Comparison of ENCODE assay signal across 9 cellular contexts in the genomic region with DNA sequence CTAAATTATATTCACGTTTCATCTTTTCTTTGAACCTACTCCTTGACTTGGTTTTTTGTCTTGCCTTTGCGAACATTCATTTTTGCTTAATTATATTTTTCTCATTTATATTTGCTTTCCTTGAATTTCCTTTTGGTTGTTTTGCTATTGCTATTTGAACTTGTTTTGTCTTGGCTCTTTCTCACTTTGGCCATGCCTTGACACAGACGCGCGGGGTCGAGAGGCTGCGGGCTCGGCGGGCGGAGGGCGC. TPM values are rescaled to one million over a fixed set of nuclear protein-coding genes. Genes with fewer than 3 reads are reported as not detected.
DNase-seq lines count a peak whose midpoint lies in the region; FAIRE-seq lines count a peak whose summit lies in the region.
"Had no signal": no experiment of that assay in that cellular context is flagged by ENCODE, and none has a peak within 500 bp of the region (broad histone marks: within the 10 kb centered on the region; RNA-seq: fewer than 3 reads in every experiment).

No MANE protein-coding gene starts in this region.

- H3K4me1 Mint-ChIP-seq in activated naive CD8-positive, alpha-beta T cell treated with anti-CD3 and anti-CD28 coated beads for 36 hours, result no peaks in the 10 kb centered on the region

- no peak for FAIRE-seq in GM19239 (lab: Jason Lieb, UNC)

- no peaks in the 10 kb centered on the region for H3K27me3 ChIP-seq in skeletal muscle satellite cell (ENCODE audit: control insufficient read depth, insufficient read depth, low read length)

- no peak overlapping the region for H3K4me3 Mint-ChIP-seq in activated naive CD8-positive, alpha-beta T cell treated with anti-CD3 and anti-CD28 coated beads for 36 hours
- H3K4me3 Mint-ChIP-seq: activated CD4-positive, alpha-beta T cell treated with anti-CD3 and anti-CD28 coated beads, Interleukin-2, amount 10 ng/mL, durations not matched to agents 7 days and 5 days had no signal

- H3K9me3 Mint-ChIP-seq in activated naive CD8-positive, alpha-beta T cell treated with anti-CD3 and anti-CD28 coated beads for 36 hours, result no peaks in the 10 kb centered on the region
- H3K9me3 Mint-ChIP-seq: activated CD4-positive, alpha-beta T cell treated with anti-CD3 and anti-CD28 coated beads, Interleukin-2, amount 10 ng/mL, durations not matched to agents 7 days and 5 days had no signal

- no peak overlapping the region for H3K27ac ChIP-seq in SK-N-MC

- H3K4me2 ChIP-seq in skeletal muscle satellite cell (ENCODE audit: low read length), result peak overlapping the region; percentile 94

- no peaks in the 10 kb centered on the region for H3K9me3 ChIP-seq in ES-I3 (ENCODE audit: control insufficient read depth, insufficient read depth, low read length)
- H3K9me3 ChIP-seq in SK-N-MC (ENCODE audit: low read depth, low read length), result no peaks in the 10 kb centered on the region
- H3K9me3 ChIP-seq in skeletal muscle satellite cell (replicated peaks; ENCODE audit: low read length), result no peaks in the 10 kb centered on the region

- H3K27me3 Mint-ChIP-seq in activated naive CD8-positive, alpha-beta T cell treated with anti-CD3 and anti-CD28 coated beads for 36 hours, result no peaks in the 10 kb centered on the region
- H3K27me3 Mint-ChIP-seq: activated CD4-positive, alpha-beta T cell treated with anti-CD3 and anti-CD28 coated beads, Interleukin-2, amount 10 ng/mL, durations not matched to agents 7 days and 5 days had no signal

- H3K4me3 ChIP-seq in SK-N-MC (peak overlapping the region; percentile 96), iPS-11a (ENCODE audit: low read depth, low read length) (peak overlapping the region; percentile 36), skeletal muscle satellite cell (ENCODE audit: low read length) (peak overlapping the region; percentile 88)

- 0 out of 2 replicates have a peak, but pooled peaks cover 5% of the 10 kb centered on the region for H3K4me1 ChIP-seq in ES-I3 (ENCODE audit: insufficient read depth, low read length)
- peaks cover 31% of the 10 kb centered on the region for H3K4me1 ChIP-seq in skeletal muscle satellite cell (ENCODE audit: control insufficient read depth, insufficient read depth, low read length)

- H3K36me3 ChIP-seq in ES-I3 (ENCODE audit: insufficient read depth, low read length), result no peaks in the 10 kb centered on the region
- peaks cover 19% of the 10 kb centered on the region for H3K36me3 ChIP-seq in SK-N-MC (ENCODE audit: insufficient read depth, low read length)
- H3K36me3 ChIP-seq in skeletal muscle satellite cell (ENCODE audit: insufficient read depth, low read length), result peaks cover 16% of the 10 kb centered on the region

- H3K27ac Mint-ChIP-seq in activated naive CD8-positive, alpha-beta T cell treated with anti-CD3 and anti-CD28 coated beads for 36 hours, result no peak overlapping the region
- H3K27ac Mint-ChIP-seq: activated CD4-positive, alpha-beta T cell treated with anti-CD3 and anti-CD28 coated beads, Interleukin-2, amount 10 ng/mL, durations not matched to agents 7 days and 5 days had no signal

- no peak for DNase-seq in SK-N-MC (ENCODE audit: low read depth, low spot score)
- DNase-seq in GM19238 (ENCODE audit: insufficient read length, low spot score), result no peak
- DNase-seq in EL, result no peak
- DNase-seq in GM19239 (ENCODE audit: insufficient read length, low spot score), result no peak
- DNase-seq in activated naive CD8-positive, alpha-beta T cell treated with anti-CD3 and anti-CD28 coated beads for 36 hours, result no peak

- H3K36me3 Mint-ChIP-seq in activated naive CD8-positive, alpha-beta T cell treated with anti-CD3 and anti-CD28 coated beads for 36 hours, result no peaks in the 10 kb centered on the region

- H3K9ac ChIP-seq in ES-I3 (ENCODE audit: low read depth, low read length), result peak overlapping the region; percentile 72; the same call in 1 of the 2 replicates
- H3K9ac ChIP-seq in SK-N-MC (ENCODE audit: insufficient read length), result peak overlapping the region; percentile 83
- H3K9ac ChIP-seq in skeletal muscle satellite cell (ENCODE audit: low read depth, low read length), result peak overlapping the region; percentile 80

RNA-seq across cellular contexts. Expression of gene TMEM14A, which starts 7.1 kb away (rescaled TPM):
- total RNA-seq in skeletal muscle satellite cell (2012; rRNA removed), result 30.6 and 31.4 TPM in 2 replicates
- 10 to 100 TPM; 19.0 to 19.6 TPM for total RNA-seq in activated naive CD8-positive, alpha-beta T cell treated with anti-CD3 and anti-CD28 coated beads for 36 hours

Comparison
In these comparisons a context has a peak if more than half of its experiments do, and no peak if none do; other contexts are left out.
1. H3K4me3 ChIP-seq: peak in every context shown above with its lines; median percentile 96 in SK-N-MC; 88 in skeletal muscle satellite cell; 36 in iPS-11a.